Comparison of ENCODE assay signal across 29 cellular contexts in genomic region chr2:53584986-53585385, GRCh38.
"Had no signal": no experiment of that assay in that cellular context is flagged by ENCODE, and none has a peak within 500 bp of the region (broad histone marks: within the 10 kb centered on the region; RNA-seq: fewer than 3 reads in every experiment).

No MANE protein-coding gene starts in this region.

- H3K36me3 Mint-ChIP-seq: activated naive CD8-positive, alpha-beta T cell had no signal

- H3K27ac ChIP-seq: RWPE1, SJSA1 had no signal

- DNase-seq: activated B cell treated with CpG ODN at 0.5 μM for 24 hours; activated CD4-positive, alpha-beta memory T cell treated with anti-CD3 and anti-CD28 coated beads, Interleukin-2, amount 10 ng/mL, durations not matched to agents 7 days and 5 days; activated CD4-positive, alpha-beta T cell treated with anti-CD3 and anti-CD28 coated beads, Interleukin-2, amount 10 ng/mL, durations not matched to agents 7 days and 5 days; activated gamma-delta T cell; activated naive CD4-positive, alpha-beta T cell treated with anti-CD3 and anti-CD28 coated beads for 36 hours; activated T-cell treated with anti-CD3 and anti-CD28 coated beads for 4 hours; activated T-cell treated with anti-CD3 and anti-CD28 coated beads, Interleukin-2, amount 50 U/mL, for 48 hours; amygdala; central memory CD4-positive, alpha-beta T cell; Kasumi-1; NCI-H1092; NCI-H1417; NCI-H1694; NCI-H2029; NCI-H2107; NCI-H2171 treated with DMSO at 0.1 percent for 48 hours; NCI-H345; NCI-H510A; NCI-H69; NK-92 treated with Interleukin-12 subunit alpha and Interleukin-12 subunit beta, amount 100 ng/mL, for 24 hours; OCI-M1; Right ventricle myocardium superior; T-helper 17 cell; T-helper 9 cell had no signal

- H3K4me1 Mint-ChIP-seq: activated B cell treated with CpG ODN at 0.5 μM for 24 hours; activated CD4-positive, alpha-beta memory T cell treated with anti-CD3 and anti-CD28 coated beads, Interleukin-2, amount 10 ng/mL, durations not matched to agents 7 days and 5 days; activated CD4-positive, alpha-beta T cell treated with anti-CD3 and anti-CD28 coated beads, Interleukin-2, amount 10 ng/mL, durations not matched to agents 7 days and 5 days; activated T-helper 17 cell treated with anti-CD3 and anti-CD28 coated beads, Interleukin-2, amount 50 U/mL, for 72 hours; T-helper 17 cell had no signal

- H3K27ac Mint-ChIP-seq: activated B cell treated with CpG ODN at 0.5 μM for 24 hours; activated CD4-positive, alpha-beta memory T cell treated with anti-CD3 and anti-CD28 coated beads, Interleukin-2, amount 10 ng/mL, durations not matched to agents 7 days and 5 days; activated CD4-positive, alpha-beta T cell treated with anti-CD3 and anti-CD28 coated beads, Interleukin-2, amount 10 ng/mL, durations not matched to agents 7 days and 5 days; activated naive CD4-positive, alpha-beta T cell treated with anti-CD3 and anti-CD28 coated beads for 36 hours; activated naive CD8-positive, alpha-beta T cell; activated T-helper 17 cell treated with anti-CD3 and anti-CD28 coated beads, Interleukin-2, amount 50 U/mL, for 72 hours; T-helper 17 cell had no signal

- H3K9me3 Mint-ChIP-seq: activated B cell treated with CpG ODN at 0.5 μM for 24 hours; activated CD4-positive, alpha-beta memory T cell treated with anti-CD3 and anti-CD28 coated beads, Interleukin-2, amount 10 ng/mL, durations not matched to agents 7 days and 5 days; activated CD4-positive, alpha-beta T cell treated with anti-CD3 and anti-CD28 coated beads, Interleukin-2, amount 10 ng/mL, durations not matched to agents 7 days and 5 days; activated T-helper 17 cell treated with anti-CD3 and anti-CD28 coated beads, Interleukin-2, amount 50 U/mL, for 72 hours had no signal

- H3K4me3 Mint-ChIP-seq: activated B cell treated with CpG ODN at 0.5 μM for 24 hours; activated CD4-positive, alpha-beta memory T cell treated with anti-CD3 and anti-CD28 coated beads, Interleukin-2, amount 10 ng/mL, durations not matched to agents 7 days and 5 days; activated CD4-positive, alpha-beta T cell treated with anti-CD3 and anti-CD28 coated beads, Interleukin-2, amount 10 ng/mL, durations not matched to agents 7 days and 5 days; activated naive CD4-positive, alpha-beta T cell treated with anti-CD3 and anti-CD28 coated beads for 36 hours; activated naive CD8-positive, alpha-beta T cell; activated T-helper 17 cell treated with anti-CD3 and anti-CD28 coated beads, Interleukin-2, amount 50 U/mL, for 72 hours; T-helper 17 cell had no signal

- H3K4me3 ChIP-seq: SJSA1 had no signal

- H3K27me3 Mint-ChIP-seq: activated B cell treated with CpG ODN at 0.5 μM for 24 hours; activated CD4-positive, alpha-beta memory T cell treated with anti-CD3 and anti-CD28 coated beads, Interleukin-2, amount 10 ng/mL, durations not matched to agents 7 days and 5 days; activated CD4-positive, alpha-beta T cell treated with anti-CD3 and anti-CD28 coated beads, Interleukin-2, amount 10 ng/mL, durations not matched to agents 7 days and 5 days; activated naive CD8-positive, alpha-beta T cell had no signal

- FAIRE-seq: bronchial epithelial cell had no signal

- H3K27me3 ChIP-seq: SJSA1 had no signal

- H3K36me3 ChIP-seq: SJSA1 had no signal
